In genomic region chr14:61765225-61765943, GRCh38 we compare ENCODE assay signal across 2 cellular contexts.
TF ChIP-seq lines count a peak whose summit lies in the region.

No MANE protein-coding gene starts in this region.

TF ChIP-seq in IMR-90, 13 proteins besides CTCF, POLR2A, EP300 and RAD21:
- no peak for TF ChIP-seq SMC3 (IDR thresholded peaks at IDR 0.05; ENCODE audit: low read depth, low read length)
- no peak for TF ChIP-seq CHD1 (IDR thresholded peaks at IDR 0.05; ENCODE audit: low read depth, low read length)
- no peak for TF ChIP-seq CEBPB (IDR thresholded peaks at IDR 0.05; ENCODE audit: low read depth, low read length)
- TF ChIP-seq MAZ (IDR thresholded peaks at IDR 0.05; ENCODE audit: borderline replicate concordance, low read depth, low read length), result no peak
- no peak for TF ChIP-seq ELK1 (IDR thresholded peaks at IDR 0.05; ENCODE audit: borderline replicate concordance, low read depth, low read length)
- TF ChIP-seq RCOR1 (IDR thresholded peaks at IDR 0.05; ENCODE audit: insufficient replicate concordance, low read length), result no peak
- TF ChIP-seq MAFK (IDR thresholded peaks at IDR 0.05; ENCODE audit: low read depth, low read length), result no peak
- no peak for TF ChIP-seq NFE2L2 (IDR thresholded peaks at IDR 0.05; ENCODE audit: low read depth, low read length)
- no peak for TF ChIP-seq RFX5 (IDR thresholded peaks at IDR 0.05; ENCODE audit: low read depth, low read length)
- TF ChIP-seq FOS (IDR thresholded peaks at IDR 0.05; ENCODE audit: low read depth, low read length), result no peak
- no peak for TF ChIP-seq MXI1 (IDR thresholded peaks at IDR 0.05; ENCODE audit: borderline replicate concordance, low read depth, low read length)
- TF ChIP-seq, protein P1, sequence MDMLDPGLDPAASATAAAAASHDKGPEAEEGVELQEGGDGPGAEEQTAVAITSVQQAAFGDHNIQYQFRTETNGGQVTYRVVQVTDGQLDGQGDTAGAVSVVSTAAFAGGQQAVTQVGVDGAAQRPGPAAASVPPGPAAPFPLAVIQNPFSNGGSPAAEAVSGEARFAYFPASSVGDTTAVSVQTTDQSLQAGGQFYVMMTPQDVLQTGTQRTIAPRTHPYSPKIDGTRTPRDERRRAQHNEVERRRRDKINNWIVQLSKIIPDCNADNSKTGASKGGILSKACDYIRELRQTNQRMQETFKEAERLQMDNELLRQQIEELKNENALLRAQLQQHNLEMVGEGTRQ (IDR thresholded peaks at IDR 0.05; ENCODE audit: low read depth, low read length), result no peak
- TF ChIP-seq BHLHE40 (IDR thresholded peaks at IDR 0.05; ENCODE audit: low read depth, low read length), result no peak
TF ChIP-seq in IMR-90: peak in this region for 0.

TF ChIP-seq in GM12878, 131 proteins besides CTCF, POLR2A, EP300 and RAD21:
- TF ChIP-seq IRF5 (IDR thresholded peaks at IDR 0.05; ENCODE audit: borderline replicate concordance), result no peak
- no peak for TF ChIP-seq STAT3 (IDR thresholded peaks at IDR 0.05; ENCODE audit: low read depth, low read length)
- no peak for TF ChIP-seq SRF (IDR thresholded peaks at IDR 0.05; ENCODE audit: low read depth in 2 of 2, low read length in 2 of 2)
- TF ChIP-seq, protein P2, sequence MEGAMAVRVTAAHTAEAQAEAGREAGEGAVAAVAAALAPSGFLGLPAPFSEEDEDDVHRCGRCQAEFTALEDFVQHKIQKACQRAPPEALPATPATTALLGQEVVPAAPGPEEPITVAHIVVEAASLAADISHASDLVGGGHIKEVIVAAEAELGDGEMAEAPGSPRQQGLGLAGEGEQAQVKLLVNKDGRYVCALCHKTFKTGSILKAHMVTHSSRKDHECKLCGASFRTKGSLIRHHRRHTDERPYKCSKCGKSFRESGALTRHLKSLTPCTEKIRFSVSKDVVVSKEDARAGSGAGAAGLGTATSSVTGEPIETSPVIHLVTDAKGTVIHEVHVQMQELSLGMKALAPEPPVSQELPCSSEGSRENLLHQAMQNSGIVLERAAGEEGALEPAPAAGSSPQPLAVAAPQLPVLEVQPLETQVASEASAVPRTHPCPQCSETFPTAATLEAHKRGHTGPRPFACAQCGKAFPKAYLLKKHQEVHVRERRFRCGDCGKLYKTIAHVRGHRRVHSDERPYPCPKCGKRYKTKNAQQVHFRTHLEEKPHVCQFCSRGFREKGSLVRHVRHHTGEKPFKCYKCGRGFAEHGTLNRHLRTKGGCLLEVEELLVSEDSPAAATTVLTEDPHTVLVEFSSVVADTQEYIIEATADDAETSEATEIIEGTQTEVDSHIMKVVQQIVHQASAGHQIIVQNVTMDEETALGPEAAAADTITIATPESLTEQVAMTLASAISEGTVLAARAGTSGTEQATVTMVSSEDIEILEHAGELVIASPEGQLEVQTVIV (IDR thresholded peaks at IDR 0.05; ENCODE audit: borderline replicate concordance, partially characterized antibody), result no peak
- no peak for TF ChIP-seq ATF2 (IDR thresholded peaks at IDR 0.05; ENCODE audit: low read length)
- no peak for TF ChIP-seq BACH1 (IDR thresholded peaks at IDR 0.05; ENCODE audit: borderline replicate concordance)
- no peak for TF ChIP-seq PAX8 (IDR thresholded peaks at IDR 0.05)
